ENCODE assay signal across 17 cellular contexts in genomic region chr10:124066744-124067714, GRCh38. TPM values are rescaled to one million over a fixed set of nuclear protein-coding genes. Genes with fewer than 3 reads are reported as not detected.
DNase-seq lines count a peak whose midpoint lies in the region; ATAC-seq and TF ChIP-seq lines count a peak whose summit lies in the region.
"Had no signal": no experiment of that assay in that cellular context is flagged by ENCODE, and none has a peak within 500 bp of the region (broad histone marks: within the 10 kb centered on the region; RNA-seq: fewer than 3 reads in every experiment).

No MANE protein-coding gene starts in this region.

- H4K20me1 ChIP-seq in KMS-11 (ENCODE audit: insufficient read depth) = no peaks in the 10 kb centered on the region; the same call in 1 of the 2 replicates

- H3K36me3 ChIP-seq in A673 (ENCODE audit: insufficient read depth, low read length, poor library complexity, severe bottlenecking) (no peaks in the 10 kb centered on the region), KMS-11 (ENCODE audit: insufficient read depth) (no peaks in the 10 kb centered on the region)
- H3K36me3 ChIP-seq: colonic mucosa had no signal

- POLR2A ChIA-PET in A673 (lab: Charles Lee; ENCODE audit: low non-redundant PET) = no interaction called here

- peak overlapping the region; percentile 16 for H3K27ac Mint-ChIP-seq in T-helper 17 cell
- H3K27ac Mint-ChIP-seq: activated B cell treated with CpG ODN at 0.5 μM for 24 hours; activated naive CD8-positive, alpha-beta T cell treated with anti-CD3 and anti-CD28 coated beads, Interleukin-2, amount 50 U/mL, for 24 hours; natural killer cell had no signal

- H3K27me3 ChIP-seq in A673 (replicated peaks; ENCODE audit: insufficient read depth, low read depth, low read length, poor library complexity) (no peaks in the 10 kb centered on the region), KMS-11 (ENCODE audit: insufficient read depth, low read depth) (no peaks in the 10 kb centered on the region)
- H3K27me3 ChIP-seq: colonic mucosa had no signal

- H3K27ac ChIP-seq in A673 (ENCODE audit: low read depth, low read length, poor library complexity, severe bottlenecking) (no peak overlapping the region), KMS-11 (peak overlapping the region; percentile 46)
- H3K27ac ChIP-seq: colonic mucosa had no signal

- H3K4me1 Mint-ChIP-seq in T-helper 17 cell = peaks cover 22% of the 10 kb centered on the region

- CTCF ChIA-PET in A673 (lab: Charles Lee) = interaction anchor here (0.7 kb wide), 2 partner anchors 283 to 965 kb away, joined by 3 read pairs; no protein-coding TSS in a partner anchor

- H3K4me3 Mint-ChIP-seq in T-helper 17 cell = no peak overlapping the region
- H3K4me3 Mint-ChIP-seq: activated B cell treated with CpG ODN at 0.5 μM for 24 hours; activated naive CD8-positive, alpha-beta T cell treated with anti-CD3 and anti-CD28 coated beads, Interleukin-2, amount 50 U/mL, for 24 hours; natural killer cell had no signal

- H3K9me3 ChIP-seq in A673 (ENCODE audit: low read depth, low read length, poor library complexity, severe bottlenecking) = no peaks in the 10 kb centered on the region
- no peaks in the 10 kb centered on the region for H3K9me3 ChIP-seq in T-helper 17 cell (ENCODE audit: control insufficient read depth, low read length, poor library complexity, severe bottlenecking)
- H3K9me3 ChIP-seq: colonic mucosa had no signal

- H3K4me2 ChIP-seq in KMS-11 = peak overlapping the region; percentile 99
- H3K4me2 ChIP-seq: smooth muscle cell had no signal

- DNase-seq in A673 (ENCODE audit: low spot score) = peak; percentile 25
- DNase-seq in T-helper 17 cell = no peak
- peak; percentile 73 for DNase-seq in medulla oblongata (ENCODE audit: extremely low spot score)
- DNase-seq in stimulated activated CD4-positive, alpha-beta T cell treated with anti-CD3 and anti-CD28 coated beads, Interleukin-4, amount 100 ng/mL, for 4 hours = no peak
- DNase-seq in glomerular visceral epithelial cell (ENCODE audit: extremely low spot score) = no peak
- DNase-seq: ACHN; activated B cell treated with CpG ODN at 0.5 μM for 24 hours; activated CD8-positive, alpha-beta memory T cell treated with anti-CD3 and anti-CD28 coated beads, Interleukin-2, amount 50 U/mL, for 48 hours; activated naive CD8-positive, alpha-beta T cell treated with anti-CD3 and anti-CD28 coated beads, Interleukin-2, amount 50 U/mL, for 24 hours; colonic mucosa; natural killer cell had no signal

- H3K36me3 Mint-ChIP-seq in T-helper 17 cell (ENCODE audit: low read depth) = peaks cover 2% of the 10 kb centered on the region
- H3K36me3 Mint-ChIP-seq: natural killer cell had no signal

- ATAC-seq in T-helper 17 cell = no peak
- ATAC-seq in HG02798 (IDR thresholded peaks at IDR 0.05; ENCODE audit: poor library complexity, unreplicated experiment) = no peak
- ATAC-seq in HG02884 (IDR thresholded peaks at IDR 0.05; ENCODE audit: unreplicated experiment) = no peak
- ATAC-seq: activated naive CD8-positive, alpha-beta T cell treated with anti-CD3 and anti-CD28 coated beads, Interleukin-2, amount 50 U/mL, for 24 hours; natural killer cell; Right ventricle myocardium inferior had no signal

- peak overlapping the region; percentile 16; the same call in 1 of the 2 replicates for H3K9ac ChIP-seq in KMS-11

- intact Hi-C loops in A673 (cut with micrococcal nuclease; ENCODE audit: unreplicated experiment) = no loop called here

- no TSS peak for BruUV-seq in A673 (replicated peaks; lab: Mats Ljungman, UMichigan)

- H3K27me3 Mint-ChIP-seq in T-helper 17 cell = peaks cover 8% of the 10 kb centered on the region
- H3K27me3 Mint-ChIP-seq: activated B cell treated with CpG ODN at 0.5 μM for 24 hours had no signal

- no peak overlapping the region for H2AFZ ChIP-seq in KMS-11 (ENCODE audit: low read depth)

- H3K4me1 ChIP-seq in A673 (ENCODE audit: insufficient read depth, low read length, poor library complexity, severe bottlenecking) (peaks cover 17% of the 10 kb centered on the region), KMS-11 (ENCODE audit: low read depth, poor library complexity, severe bottlenecking) (peaks cover 100% of the 10 kb centered on the region)

- TF ChIP-seq CTCF in A673 (conservative IDR thresholded peaks at IDR 0.05; ENCODE audit: low read depth, low read length) = no peak
- TF ChIP-seq CTCF in KMS-11 (conservative IDR thresholded peaks at IDR 0.05; ENCODE audit: low read depth, low read length) = no peak

- no peak overlapping the region for H3K4me3 ChIP-seq in A673 (ENCODE audit: low read depth, low read length, poor library complexity, severe bottlenecking)
- H3K4me3 ChIP-seq in KMS-11 (IDR thresholded peaks at IDR 0.05; ENCODE audit: insufficient read depth, low read depth, low read length) = no peak overlapping the region
- H3K4me3 ChIP-seq: colonic mucosa, smooth muscle cell had no signal

- peaks cover 99% of the 10 kb centered on the region for H3K79me2 ChIP-seq in KMS-11 (ENCODE audit: insufficient read depth, low read depth)

RNA-seq across cellular contexts. Expression of gene CHST15, which starts 26.4 kb away (rescaled TPM):
- total RNA-seq in A673 (2021) (1.7 and 2.7 TPM in 2 replicates), T-helper 17 cell (1 to 10 TPM in 1 of 2 donors, under 1 TPM in 1; 0.26 to 3.3 TPM)
- total RNA-seq: G401 had no signal

Comparison
In these comparisons a context has a peak if more than half of its experiments do, and no peak if none do; other contexts are left out.
1. DNase-seq: peak in A673 (single experiment) and medulla oblongata (single experiment); none in T-helper 17 cell (0 of 3), stimulated activated CD4-positive, alpha-beta T cell treated with anti-CD3 and anti-CD28 coated beads, Interleukin-4, amount 100 ng/mL, for 4 hours (0 of 2) and glomerular visceral epithelial cell (single experiment).